ENCODE assay signal across 8 cellular contexts in the genomic region with DNA sequence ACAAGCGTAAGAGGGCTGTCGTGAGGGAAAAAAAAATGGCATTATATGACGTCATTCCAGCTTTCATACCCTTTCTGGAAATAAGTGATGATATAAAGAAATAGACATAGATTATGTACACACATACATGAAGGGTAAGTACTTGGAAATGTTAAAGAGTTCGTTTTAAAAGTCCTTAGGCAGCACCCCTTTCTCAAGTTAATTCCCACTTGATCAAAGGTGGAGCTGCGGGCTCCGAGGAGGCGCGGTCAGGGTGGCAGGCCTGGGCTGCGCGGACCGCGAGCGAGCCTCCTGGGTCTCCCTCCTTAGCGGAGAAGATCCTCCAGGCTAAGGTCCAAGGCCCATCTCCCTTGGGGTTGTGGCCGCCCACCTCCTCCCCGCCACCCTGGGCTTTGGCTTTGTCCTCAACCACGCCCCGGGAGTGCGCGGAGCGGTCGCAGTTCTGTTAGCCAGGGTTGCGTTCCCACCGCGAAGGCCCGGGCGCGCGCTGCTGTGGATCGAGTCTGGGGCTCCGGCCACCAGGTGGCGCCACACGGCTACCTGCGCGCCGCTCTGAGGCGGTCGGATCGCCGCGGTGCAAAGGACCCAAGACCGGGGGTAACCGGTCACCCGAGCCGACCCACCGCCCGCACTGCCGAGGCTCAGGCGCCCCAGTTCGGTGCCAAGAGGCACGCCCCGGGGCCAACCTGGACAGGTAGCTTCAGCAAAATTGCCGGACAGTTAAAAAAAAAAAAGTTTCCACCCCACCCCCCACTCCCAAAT.
A peak's percentile ranks its signal among the peaks of the same experiment; 100 is the strongest.
DNase-seq lines count a peak whose midpoint lies in the region; ATAC-seq and TF ChIP-seq lines count a peak whose summit lies in the region.

No MANE protein-coding gene starts in this region.

- TF ChIP-seq CTCF in Panc1 (IDR thresholded peaks at IDR 0.05) (peak; percentile 97), fibroblast of pulmonary artery (IDR thresholded peaks at IDR 0.05; ENCODE audit: low read length, missing control alignments) (peak; percentile 65), neural cell (IDR thresholded peaks at IDR 0.05; ENCODE audit: poor library complexity, severe bottlenecking) (peak; percentile 80)

- H3K9me3 Mint-ChIP-seq in stimulated activated naive CD8-positive, alpha-beta T cell treated with anti-CD3 and anti-CD28 coated beads, Interleukin-15, Interleukin-2, amounts not matched to agents 100 ng/mL and 50 ng/mL, for 24 hours = no peaks in the 10 kb centered on the region

- H3K4me3 ChIP-seq in Panc1 (ENCODE audit: low read depth in 2 of 2, low read length in 2 of 2) (peak overlapping the region; percentile 62 to 70), fibroblast of pulmonary artery (replicated peaks; ENCODE audit: low read depth, low read length) (peak overlapping the region; percentile 56), neural cell (ENCODE audit: low read length) (peak overlapping the region; percentile 58)

- H3K27ac Mint-ChIP-seq in stimulated activated naive CD8-positive, alpha-beta T cell treated with anti-CD3 and anti-CD28 coated beads, Interleukin-15, Interleukin-2, amounts not matched to agents 100 ng/mL and 50 ng/mL, for 24 hours = no peak overlapping the region

- POLR2A ChIA-PET in Panc1 (lab: Charles Lee) = interaction anchor here (0.6 to 0.7 kb wide), 2 partner anchors 9 to 60 kb away, joined by 11 to 16 read pairs; no protein-coding TSS in a partner anchor

- H3K4me2 ChIP-seq in neural cell (ENCODE audit: low read length) = no peak overlapping the region

- in situ Hi-C loops in Panc1 (cut with HindIII; ENCODE audit: low pct_unique_long_range_greater_than_20kb, low sequenced_read_pairs) = no loop called here

- H3K9ac ChIP-seq in neural cell (ENCODE audit: low read length) = no peak overlapping the region

- TF ChIP-seq EP300 in neural cell (conservative IDR thresholded peaks at IDR 0.05; ENCODE audit: poor library complexity, severe bottlenecking) = no peak

- DNase-seq in Ammon's horn (ENCODE audit: low spot score) (peak; percentile 79), HS-27A (ENCODE audit: low read depth) (peak; percentile 15), Panc1 (ENCODE audit: low read depth, low spot score) (no peak), fibroblast of pulmonary artery (ENCODE audit: low read depth) (peak; percentile 68)
- peak; percentile 68 to 70 for DNase-seq in activated T-helper 1 cell treated with anti-CD3 and anti-CD28 coated beads, Interleukin-2, amount 50 U/mL, for 16 hours (ENCODE audit: low read depth in 1 of 2, low spot score in 1 of 2)

- ATAC-seq in GM19023 (IDR thresholded peaks at IDR 0.05; ENCODE audit: unreplicated experiment) (peak; percentile 51), Panc1 (peak; percentile 96)

- peaks cover 15% of the 10 kb centered on the region for H3K27me3 Mint-ChIP-seq in stimulated activated naive CD8-positive, alpha-beta T cell treated with anti-CD3 and anti-CD28 coated beads, Interleukin-15, Interleukin-2, amounts not matched to agents 100 ng/mL and 50 ng/mL, for 24 hours

- H3K27me3 ChIP-seq in Panc1 (ENCODE audit: control insufficient read depth, insufficient read depth, low read length) (no peaks in the 10 kb centered on the region), neural cell (ENCODE audit: insufficient read depth, low read depth, low read length) (peaks cover 6% of the 10 kb centered on the region)

- H3K79me2 ChIP-seq in neural cell (replicated peaks; ENCODE audit: insufficient read depth, low read length) = no peaks in the 10 kb centered on the region

- H3K9me3 ChIP-seq in Panc1 (ENCODE audit: control insufficient read depth, insufficient read depth, low read depth, low read length) (no peaks in the 10 kb centered on the region), neural cell (ENCODE audit: low read length) (no peaks in the 10 kb centered on the region)

- H4K20me1 ChIP-seq in neural cell (ENCODE audit: insufficient read depth) = no peaks in the 10 kb centered on the region

- CTCF ChIA-PET in Panc1 (lab: Charles Lee) = interaction anchor here (0.5 to 1.0 kb wide), 7 partner anchors 10 to 1863 kb away, joined by 3 to 7 read pairs (median 4); no protein-coding TSS in a partner anchor

- no peaks in the 10 kb centered on the region for H3K36me3 Mint-ChIP-seq in stimulated activated naive CD8-positive, alpha-beta T cell treated with anti-CD3 and anti-CD28 coated beads, Interleukin-15, Interleukin-2, amounts not matched to agents 100 ng/mL and 50 ng/mL, for 24 hours (ENCODE audit: low read depth)

- TF ChIP-seq RAD21 in neural cell (conservative IDR thresholded peaks at IDR 0.05) = peak; percentile 66

- no peaks in the 10 kb centered on the region for H3F3A ChIP-seq in neural cell (ENCODE audit: insufficient read depth, low read length, poor library complexity, severe bottlenecking)

- H3K36me3 ChIP-seq in Panc1 (ENCODE audit: control insufficient read depth, insufficient read depth, low read length) (no peaks in the 10 kb centered on the region), neural cell (ENCODE audit: insufficient read depth, low read length) (no peaks in the 10 kb centered on the region)

- H3K4me3 Mint-ChIP-seq in stimulated activated naive CD8-positive, alpha-beta T cell treated with anti-CD3 and anti-CD28 coated beads, Interleukin-15, Interleukin-2, amounts not matched to agents 100 ng/mL and 50 ng/mL, for 24 hours = peak overlapping the region; percentile 49

- intact Hi-C loops in Panc1 (cut with micrococcal nuclease; ENCODE audit: unreplicated experiment) = loop anchor here (5.0 kb wide), 2 partner anchors 191 to 206 kb away; no protein-coding TSS in a partner anchor

- BruUV-seq in Panc1 (replicated peaks; lab: Mats Ljungman, UMichigan) = no TSS peak

- H3K4me1 ChIP-seq in Panc1 (ENCODE audit: control insufficient read depth, insufficient read depth, low read length) = peaks cover 1% of the 10 kb centered on the region; the same call in 1 of the 2 replicates

- no peak overlapping the region for H2AFZ ChIP-seq in neural cell (ENCODE audit: low read depth, low read length)

- H3K4me1 Mint-ChIP-seq in stimulated activated naive CD8-positive, alpha-beta T cell treated with anti-CD3 and anti-CD28 coated beads, Interleukin-15, Interleukin-2, amounts not matched to agents 100 ng/mL and 50 ng/mL, for 24 hours (ENCODE audit: low read depth) = peaks cover 7% of the 10 kb centered on the region

- peak overlapping the region; percentile 73 for H3K27ac ChIP-seq in Panc1 (ENCODE audit: low read length)
- no peak overlapping the region for H3K27ac ChIP-seq in neural cell (ENCODE audit: low read length)

- no peaks in the 10 kb centered on the region for H3K9me2 ChIP-seq in neural cell (ENCODE audit: insufficient read depth, low read length)

TF ChIP-seq in neural cell, 6 proteins besides CTCF, POLR2A, EP300 and RAD21:
- no peak for TF ChIP-seq TAF1 (IDR thresholded peaks at IDR 0.05; ENCODE audit: low read depth)
- TF ChIP-seq SMC3 (conservative IDR thresholded peaks at IDR 0.05; ENCODE audit: poor library complexity) = peak; percentile 74
